14 cellular contexts compared by ENCODE assay signal in genomic region chr10:110808123-110808522, GRCh38.
DNase-seq lines count a peak whose midpoint lies in the region; ATAC-seq and TF ChIP-seq lines count a peak whose summit lies in the region.
"Had no signal": no experiment of that assay in that cellular context is flagged by ENCODE, and none has a peak within 500 bp of the region (broad histone marks: within the 10 kb centered on the region; RNA-seq: fewer than 3 reads in every experiment).

No MANE protein-coding gene starts in this region.

- no peak overlapping the region for H3K4me3 ChIP-seq in CD4-positive, CD25-positive, alpha-beta regulatory T cell (ENCODE audit: low read depth, low read length)
- H3K4me3 ChIP-seq in colonic mucosa (no peak overlapping the region), parathyroid adenoma (ENCODE audit: low read depth, low read length) (no peak overlapping the region)
- H3K4me3 ChIP-seq: GM23338 had no signal

- no peak overlapping the region for H3K27ac ChIP-seq in CD4-positive, CD25-positive, alpha-beta regulatory T cell (ENCODE audit: insufficient read depth, low read length, poor library complexity, severe bottlenecking)
- peak overlapping the region; percentile 34 for H3K27ac ChIP-seq in colonic mucosa
- H3K27ac ChIP-seq in parathyroid adenoma: peak overlapping the region; percentile 59
- H3K27ac ChIP-seq: C4-2B had no signal

- no peak overlapping the region for H3K4me2 ChIP-seq in parathyroid adenoma (ENCODE audit: low read length)
- H3K4me2 ChIP-seq: GM23338 had no signal

- peaks cover 16 to 28% (median 20%) of the 10 kb centered on the region in 4 donors for H3K4me1 Mint-ChIP-seq in CD4-positive, CD25-positive, alpha-beta regulatory T cell
- peaks cover 29% of the 10 kb centered on the region for H3K4me1 Mint-ChIP-seq in type B pancreatic cell (ENCODE audit: unreplicated experiment)

- DNase-seq in CD4-positive, CD25-positive, alpha-beta regulatory T cell: no peak
- DNase-seq in colonic mucosa (no peak), type B pancreatic cell (ENCODE audit: extremely low spot score, unreplicated experiment) (no peak), NCI-H1694 treated with DMSO at 0.1 percent for 48 hours (lab: John Stamatoyannopoulos, UW) (no peak)
- no peak for DNase-seq in stimulated activated CD4-positive, alpha-beta T cell treated with anti-CD3 and anti-CD28 coated beads, Interleukin-4, amount 100 ng/mL, for 4 hours
- DNase-seq: AML-193; CD4-positive, alpha-beta memory T cell; DMS153; DMS79; GDM1; HCEC 1CT had no signal

- peak overlapping the region; percentile 33 for H2AFZ ChIP-seq in parathyroid adenoma
- H2AFZ ChIP-seq: GM23338 had no signal

- no peak for ATAC-seq in CD4-positive, CD25-positive, alpha-beta regulatory T cell (ENCODE audit: low read depth in 2 of 2)
- ATAC-seq: GM23338 had no signal

- no peak overlapping the region for H3K4me3 Mint-ChIP-seq in CD4-positive, CD25-positive, alpha-beta regulatory T cell
- H3K4me3 Mint-ChIP-seq in type B pancreatic cell: no peak overlapping the region
- H3K4me3 Mint-ChIP-seq: CD4-positive, alpha-beta memory T cell; GM23338 had no signal

- intact Hi-C loops in colonic mucosa (cut with DNase I): no loop called here

- peaks cover 4% of the 10 kb centered on the region for H3K36me3 Mint-ChIP-seq in CD4-positive, CD25-positive, alpha-beta regulatory T cell
- H3K36me3 Mint-ChIP-seq in type B pancreatic cell: peaks cover 9% of the 10 kb centered on the region
- H3K36me3 Mint-ChIP-seq: CD4-positive, alpha-beta memory T cell had no signal

- peaks cover 2% of the 10 kb centered on the region for H3K79me2 ChIP-seq in parathyroid adenoma

- peaks cover 13% of the 10 kb centered on the region for H3K27me3 Mint-ChIP-seq in CD4-positive, CD25-positive, alpha-beta regulatory T cell
- H3K27me3 Mint-ChIP-seq in type B pancreatic cell: no peaks in the 10 kb centered on the region
- H3K27me3 Mint-ChIP-seq: CD4-positive, alpha-beta memory T cell had no signal

- TF ChIP-seq CTCF in colonic mucosa (IDR thresholded peaks at IDR 0.05): no peak
- no peak for TF ChIP-seq CTCF in parathyroid adenoma (IDR thresholded peaks at IDR 0.05)
- TF ChIP-seq CTCF in type B pancreatic cell (conservative IDR thresholded peaks at IDR 0.05): no peak

- H3K36me3 ChIP-seq in CD4-positive, CD25-positive, alpha-beta regulatory T cell (ENCODE audit: control insufficient read depth, insufficient read depth, low read length): no peaks in the 10 kb centered on the region
- H3K36me3 ChIP-seq in colonic mucosa: no peaks in the 10 kb centered on the region
- no peaks in the 10 kb centered on the region for H3K36me3 ChIP-seq in parathyroid adenoma (ENCODE audit: control insufficient read depth, insufficient read depth, low read length)

- H3K9ac ChIP-seq in colonic mucosa (ENCODE audit: low read depth in 2 of 2, low read length in 2 of 2): no peak overlapping the region
- H3K9ac ChIP-seq in parathyroid adenoma: no peak overlapping the region

- peak overlapping the region in 2 of 3 donors; percentile 2 to 37 for H3K27ac Mint-ChIP-seq in CD4-positive, CD25-positive, alpha-beta regulatory T cell
- H3K27ac Mint-ChIP-seq in type B pancreatic cell: peak overlapping the region; percentile 75
- H3K27ac Mint-ChIP-seq: GM23338 had no signal

- peaks cover 15% of the 10 kb centered on the region for H3K4me1 ChIP-seq in CD4-positive, CD25-positive, alpha-beta regulatory T cell (ENCODE audit: control insufficient read depth, insufficient read depth, low read length, poor library complexity, severe bottlenecking)
- H3K4me1 ChIP-seq in colonic mucosa (peaks cover 5% of the 10 kb centered on the region), parathyroid adenoma (peaks cover 46% of the 10 kb centered on the region)

- no peaks in the 10 kb centered on the region for H3K9me3 Mint-ChIP-seq in CD4-positive, CD25-positive, alpha-beta regulatory T cell
- H3K9me3 Mint-ChIP-seq in type B pancreatic cell: peaks cover 5% of the 10 kb centered on the region
- H3K9me3 Mint-ChIP-seq: GM23338 had no signal

- H3K9me3 ChIP-seq in CD4-positive, CD25-positive, alpha-beta regulatory T cell (ENCODE audit: control insufficient read depth in 2 of 2, low read length in 2 of 2): no peaks in the 10 kb centered on the region
- no peaks in the 10 kb centered on the region for H3K9me3 ChIP-seq in colonic mucosa
- no peaks in the 10 kb centered on the region for H3K9me3 ChIP-seq in parathyroid adenoma (ENCODE audit: control insufficient read depth, low read length)

- no peaks in the 10 kb centered on the region for H3K27me3 ChIP-seq in CD4-positive, CD25-positive, alpha-beta regulatory T cell (ENCODE audit: control insufficient read depth, insufficient read depth, low read length)
- H3K27me3 ChIP-seq in colonic mucosa (no peaks in the 10 kb centered on the region), parathyroid adenoma (ENCODE audit: control insufficient read depth, insufficient read depth, low read length) (no peaks in the 10 kb centered on the region)
